In the genomic region with DNA sequence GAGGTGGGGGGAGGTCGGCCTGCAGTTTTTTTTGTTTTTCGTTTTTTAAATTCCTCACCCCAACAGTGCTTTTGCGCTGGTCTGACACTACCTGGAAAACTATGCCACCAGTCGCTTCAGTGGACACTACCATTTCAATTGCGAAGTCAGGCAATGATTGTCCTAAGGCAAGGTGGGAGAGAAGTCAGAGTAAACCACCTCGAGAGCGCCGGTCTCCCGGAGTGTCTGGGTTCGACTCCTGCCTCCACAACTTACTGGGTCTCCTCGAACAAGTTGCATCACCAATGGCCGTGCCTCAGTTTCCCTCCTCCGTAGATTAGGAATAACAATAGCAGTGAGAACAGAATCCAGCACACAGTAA, we compare ENCODE assay signal across 9 cellular contexts. TPM values are rescaled to one million over a fixed set of nuclear protein-coding genes. Genes with fewer than 3 reads are reported as not detected.
DNase-seq lines count a peak whose midpoint lies in the region; ATAC-seq and TF ChIP-seq lines count a peak whose summit lies in the region.
"Had no signal": no experiment of that assay in that cellular context is flagged by ENCODE, and none has a peak within 500 bp of the region (broad histone marks: within the 10 kb centered on the region; RNA-seq: fewer than 3 reads in every experiment).

No MANE protein-coding gene starts in this region.

- DNase-seq in cardiac muscle cell (ENCODE audit: low read depth in 1 of 2, low spot score in 1 of 2) = no peak
- no peak for DNase-seq in cardiac septum (ENCODE audit: low spot score)
- no peak for DNase-seq in effector memory CD4-positive, alpha-beta T cell
- no peak for DNase-seq in aorta
- no peak for DNase-seq in mesenteric fat pad (ENCODE audit: low spot score)
- DNase-seq in NCI-H2196 treated with DMSO at 0.1 percent for 48 hours (lab: John Stamatoyannopoulos, UW; ENCODE audit: unreplicated experiment) = no peak
- no peak for DNase-seq in NCI-H146 (lab: John Stamatoyannopoulos, UW)
- DNase-seq: GDM1 had no signal

- 48 to 51% methylated on average over 13 of the region's 13 CpGs for WGBS in aorta, 2 donors

- peak overlapping the region; percentile 67 for H3K4me3 ChIP-seq in cardiac muscle cell
- H3K4me3 ChIP-seq in effector memory CD4-positive, alpha-beta T cell (ENCODE audit: insufficient read depth, low read depth, low read length, poor library complexity, severe bottlenecking) = peak overlapping the region; percentile 46
- H3K4me3 ChIP-seq in muscle layer of colon (ENCODE audit: low read depth in 1 of 2, low read length in 2 of 2) = peak overlapping the region; percentile 43 to 82
- peak overlapping the region; percentile 13 to 48 for H3K4me3 ChIP-seq in aorta (ENCODE audit: low read length in 2 of 2)

- peak overlapping the region; percentile 5 for H3K27ac ChIP-seq in cardiac muscle cell
- H3K27ac ChIP-seq in effector memory CD4-positive, alpha-beta T cell (ENCODE audit: insufficient read depth, low read length, poor library complexity, severe bottlenecking) = no peak overlapping the region
- H3K27ac ChIP-seq in muscle layer of colon (ENCODE audit: low read depth, low read length) = peak overlapping the region; percentile 59
- no peak overlapping the region for H3K27ac ChIP-seq in aorta (ENCODE audit: low read depth in 1 of 2, low read length in 2 of 2)

- intact Hi-C loops in cardiac septum (cut with DNase I) = no loop called here
- intact Hi-C loops in aorta (cut with DNase I) = no loop called here

- H3K9ac ChIP-seq in muscle layer of colon (ENCODE audit: low read length) = peak overlapping the region; percentile 24

- peaks cover 36% of the 10 kb centered on the region for H3K27me3 ChIP-seq in cardiac muscle cell
- H3K27me3 ChIP-seq in effector memory CD4-positive, alpha-beta T cell (replicated peaks; ENCODE audit: control insufficient read depth, insufficient read depth, low read length, poor library complexity, severe bottlenecking) = peaks cover 9% of the 10 kb centered on the region
- no peaks in the 10 kb centered on the region for H3K27me3 ChIP-seq in muscle layer of colon (ENCODE audit: control insufficient read depth in 1 of 2, insufficient read depth in 2 of 2, low read length in 2 of 2)
- H3K27me3 ChIP-seq in aorta (ENCODE audit: control insufficient read depth in 1 of 2, insufficient read depth in 2 of 2, low read length in 1 of 2) = no peaks in the 10 kb centered on the region

- ATAC-seq in aorta (ENCODE audit: low FRiP score) = no peak

- H3K36me3 ChIP-seq in cardiac muscle cell (no peaks in the 10 kb centered on the region), muscle layer of colon (ENCODE audit: insufficient read depth, low read length) (no peaks in the 10 kb centered on the region), aorta (ENCODE audit: control insufficient read depth in 1 of 2, insufficient read depth in 2 of 2, low read length in 1 of 2) (no peaks in the 10 kb centered on the region)
- H3K36me3 ChIP-seq in effector memory CD4-positive, alpha-beta T cell (ENCODE audit: control insufficient read depth, insufficient read depth, low read length) = no peaks in the 10 kb centered on the region

- no peak for TF ChIP-seq CTCF in cardiac muscle cell (IDR thresholded peaks at IDR 0.05; ENCODE audit: low read depth, low read length)

- no peaks in the 10 kb centered on the region for H3K9me3 ChIP-seq in cardiac muscle cell (ENCODE audit: low read depth)
- no peaks in the 10 kb centered on the region for H3K9me3 ChIP-seq in effector memory CD4-positive, alpha-beta T cell (ENCODE audit: control insufficient read depth, low read length)
- no peaks in the 10 kb centered on the region for H3K9me3 ChIP-seq in muscle layer of colon (ENCODE audit: low read length)
- no peaks in the 10 kb centered on the region for H3K9me3 ChIP-seq in aorta (ENCODE audit: control insufficient read depth, low read length)

- H3K4me1 ChIP-seq in cardiac muscle cell (ENCODE audit: low read depth) (no peaks in the 10 kb centered on the region), muscle layer of colon (ENCODE audit: insufficient read depth, low read length) (no peaks in the 10 kb centered on the region), aorta (ENCODE audit: control insufficient read depth in 1 of 2, insufficient read depth in 2 of 2, low read length in 2 of 2) (no peaks in the 10 kb centered on the region)
- H3K4me1 ChIP-seq in effector memory CD4-positive, alpha-beta T cell (ENCODE audit: control insufficient read depth, insufficient read depth, low read length, poor library complexity, severe bottlenecking) = peaks cover 2% of the 10 kb centered on the region

RNA-seq across cellular contexts. Expression of a gene that starts 0.6 kb away (rescaled TPM):
- total RNA-seq in cardiac muscle cell = 3.2 and 17.8 TPM in 2 replicates
- 1.1 and 1.2 TPM in 2 replicates for polyA plus RNA-seq in cardiac muscle cell
- 2.7 TPM for total RNA-seq in cardiac septum
- total RNA-seq in aorta = 1 to 10 TPM; 3.3 to 7.2 TPM
- polyA plus RNA-seq in aorta = 1 to 10 TPM; 2.3 to 5.3 TPM
- total RNA-seq in mesenteric fat pad = 3.5 TPM

Comparison
In these comparisons a context has a peak if more than half of its experiments do, and no peak if none do; other contexts are left out.
1. H3K27ac ChIP-seq: peak in cardiac muscle cell (single experiment) and muscle layer of colon (single experiment); none in effector memory CD4-positive, alpha-beta T cell (single experiment) and aorta (0 of 2).
2. Peak in every context shown above with its lines, with median percentiles within 50 percentile points of each other: H3K4me3 ChIP-seq.